Comparison of ENCODE assay signal across 7 cellular contexts in genomic region chr2:27111392-27112078, GRCh38. TPM values are rescaled to one million over a fixed set of nuclear protein-coding genes. Genes with fewer than 3 reads are reported as not detected.
"Had no signal": no experiment of that assay in that cellular context is flagged by ENCODE, and none has a peak within 500 bp of the region (broad histone marks: within the 10 kb centered on the region; RNA-seq: fewer than 3 reads in every experiment).

No MANE protein-coding gene starts in this region.

RNA-seq across cellular contexts. Expression of gene ABHD1, which starts 12.1 kb away (rescaled TPM):
- total RNA-seq: H7, HFFc6, HT1080, IMR-90, K562 had no signal

RNA-seq across cellular contexts. Expression of gene PRR30, which starts 27.7 kb away (rescaled TPM):
- total RNA-seq: GM23338, H4, H7, HFFc6, HT1080, IMR-90, K562 had no signal
- polyA plus RNA-seq: GM23338, IMR-90, K562 had no signal
